In the genomic region with DNA sequence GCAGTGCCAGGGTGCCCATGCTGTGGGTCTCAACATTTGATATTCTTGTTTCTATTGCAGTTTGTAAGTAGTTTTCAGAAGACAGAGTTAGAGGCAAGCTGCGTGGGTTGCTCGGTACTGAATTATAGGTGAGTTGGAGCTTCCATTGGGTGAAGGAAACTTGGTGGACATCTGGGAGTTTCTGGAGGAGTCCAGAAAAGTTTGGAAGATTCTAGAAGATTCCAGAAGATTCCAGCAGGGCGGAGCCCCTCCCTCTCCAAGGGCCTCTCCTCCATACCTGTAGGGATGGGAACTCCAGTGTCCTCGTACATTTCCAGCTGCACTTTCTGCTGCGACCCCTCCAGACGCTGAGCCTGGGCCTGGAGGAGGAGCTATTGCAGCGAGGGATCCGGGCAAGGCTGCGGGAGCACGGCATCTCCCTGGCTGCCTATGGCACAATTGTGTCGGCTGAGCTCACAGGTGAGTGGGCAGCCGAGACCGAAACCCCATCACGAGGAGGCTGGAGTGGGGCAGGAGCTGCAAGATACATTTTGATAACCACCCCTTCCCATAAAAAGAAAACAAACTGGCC, we compare ENCODE assay signal across 32 cellular contexts. TPM values are rescaled to one million over a fixed set of nuclear protein-coding genes. Genes with fewer than 3 reads are reported as not detected.
"Had no signal": no experiment of that assay in that cellular context is flagged by ENCODE, and none has a peak within 500 bp of the region (broad histone marks: within the 10 kb centered on the region; RNA-seq: fewer than 3 reads in every experiment).

No MANE protein-coding gene starts in this region.

- H3K4me3 Mint-ChIP-seq: activated B cell treated with CpG ODN at 0.5 μM for 24 hours; activated CD4-positive, alpha-beta memory T cell treated with anti-CD3 and anti-CD28 coated beads, Interleukin-2, amount 10 ng/mL, durations not matched to agents 7 days and 5 days; activated naive CD8-positive, alpha-beta T cell; activated T-cell treated with anti-CD3 and anti-CD28 coated beads, Interleukin-2, amount 50 U/mL, for 24 hours; activated T-cell treated with anti-CD3 and anti-CD28 coated beads, Interleukin-2, amount 50 U/mL, for 72 hours; effector memory CD8-positive, alpha-beta T cell; T-helper 17 cell; T-helper 2 cell treated with Interferon-gamma antibody and Interleukin-4, amounts not matched to agents 5 μg/mL and 100 μg/mL, for 36 hours had no signal

- H3K9me3 Mint-ChIP-seq: activated B cell treated with CpG ODN at 0.5 μM for 24 hours; activated CD4-positive, alpha-beta memory T cell treated with anti-CD3 and anti-CD28 coated beads, Interleukin-2, amount 10 ng/mL, durations not matched to agents 7 days and 5 days; activated T-cell treated with anti-CD3 and anti-CD28 coated beads, Interleukin-2, amount 50 U/mL, for 24 hours; activated T-cell treated with anti-CD3 and anti-CD28 coated beads, Interleukin-2, amount 50 U/mL, for 72 hours; effector memory CD8-positive, alpha-beta T cell; T-helper 2 cell treated with Interferon-gamma antibody and Interleukin-4, amounts not matched to agents 5 μg/mL and 100 μg/mL, for 36 hours had no signal

- H3K27me3 ChIP-seq: body of pancreas, foreskin keratinocyte, gastrocnemius medialis had no signal

- H3K27me3 Mint-ChIP-seq: activated B cell treated with CpG ODN at 0.5 μM for 24 hours; activated CD4-positive, alpha-beta memory T cell treated with anti-CD3 and anti-CD28 coated beads, Interleukin-2, amount 10 ng/mL, durations not matched to agents 7 days and 5 days; activated naive CD8-positive, alpha-beta T cell; activated T-cell treated with anti-CD3 and anti-CD28 coated beads, Interleukin-2, amount 50 U/mL, for 24 hours had no signal

- H3K4me3 ChIP-seq: adrenal gland, body of pancreas, esophagus muscularis mucosa, gastrocnemius medialis, heart left ventricle had no signal

- FAIRE-seq: colon had no signal

- H3K36me3 Mint-ChIP-seq: activated naive CD8-positive, alpha-beta T cell had no signal

- DNase-seq: activated B cell treated with CpG ODN at 0.5 μM for 24 hours; activated CD4-positive, alpha-beta memory T cell treated with anti-CD3 and anti-CD28 coated beads, Interleukin-2, amount 10 ng/mL, durations not matched to agents 7 days and 5 days; activated CD4-positive, alpha-beta T cell treated with anti-CD3 and anti-CD28 coated beads for 48 hours; activated CD8-positive, alpha-beta memory T cell treated with anti-CD3 and anti-CD28 coated beads, Interleukin-2, amount 50 U/mL, for 48 hours; activated gamma-delta T cell; activated naive CD4-positive, alpha-beta T cell; activated naive CD4-positive, alpha-beta T cell treated with anti-CD3 and anti-CD28 coated beads, Interleukin-2, amount 50 U/mL, for 16 hours; activated T-cell treated with anti-CD3 and anti-CD28 coated beads for 4 hours; activated T-cell treated with anti-CD3 and anti-CD28 coated beads, Interleukin-2, amount 50 U/mL, for 24 hours; activated T-cell treated with anti-CD3 and anti-CD28 coated beads, Interleukin-2, amount 50 U/mL, for 72 hours; adrenal gland; amygdala; aorta; body of pancreas; caudate nucleus; cortex of kidney; dermis blood vessel endothelial cell; effector CD4-positive, alpha-beta T cell; effector memory CD8-positive, alpha-beta T cell; erythroblast; foreskin keratinocyte; gastrocnemius medialis; glutamatergic neuron; heart left ventricle; T-helper 17 cell; T1000; WERI-Rb-1 had no signal

- H3K9me3 ChIP-seq: adrenal gland, body of pancreas, esophagus muscularis mucosa, gastrocnemius medialis had no signal

- H3K36me3 ChIP-seq: adrenal gland, esophagus muscularis mucosa, gastrocnemius medialis, heart left ventricle, WERI-Rb-1 had no signal

- H3K4me1 ChIP-seq: adrenal gland, body of pancreas, esophagus muscularis mucosa, foreskin keratinocyte, gastrocnemius medialis had no signal

- H3K27ac ChIP-seq: adrenal gland, body of pancreas, esophagus muscularis mucosa, foreskin keratinocyte, gastrocnemius medialis, heart left ventricle, WERI-Rb-1 had no signal

- H3K4me1 Mint-ChIP-seq: T-helper 17 cell had no signal

- H3K27ac Mint-ChIP-seq: activated B cell treated with CpG ODN at 0.5 μM for 24 hours; activated CD4-positive, alpha-beta memory T cell treated with anti-CD3 and anti-CD28 coated beads, Interleukin-2, amount 10 ng/mL, durations not matched to agents 7 days and 5 days; activated naive CD8-positive, alpha-beta T cell; activated T-cell treated with anti-CD3 and anti-CD28 coated beads, Interleukin-2, amount 50 U/mL, for 24 hours; activated T-cell treated with anti-CD3 and anti-CD28 coated beads, Interleukin-2, amount 50 U/mL, for 72 hours; effector memory CD8-positive, alpha-beta T cell; T-helper 17 cell; T-helper 2 cell treated with Interferon-gamma antibody and Interleukin-4, amounts not matched to agents 5 μg/mL and 100 μg/mL, for 36 hours had no signal

- ATAC-seq: activated CD4-positive, CD25-positive, alpha-beta regulatory T cell treated with anti-CD3 and anti-CD28 coated beads, Interleukin-2, amount 50 U/mL, for 24 hours; activated T-cell treated with anti-CD3 and anti-CD28 coated beads, Interleukin-2, amount 50 U/mL, for 72 hours; body of pancreas; effector memory CD8-positive, alpha-beta T cell; foreskin keratinocyte; gastrocnemius medialis; heart left ventricle; T-helper 17 cell had no signal

RNA-seq across cellular contexts. Expression of gene TMPRSS9, which starts 38.8 kb away (rescaled TPM):
- total RNA-seq: activated B cell treated with CpG ODN at 0.5 μM for 24 hours; activated CD4-positive, alpha-beta memory T cell treated with anti-CD3 and anti-CD28 coated beads, Interleukin-2, amount 10 ng/mL, durations not matched to agents 7 days and 5 days; body of pancreas; foreskin keratinocyte; gastrocnemius medialis; T-helper 17 cell had no signal
- polyA plus RNA-seq: aorta, foreskin keratinocyte had no signal
